ENCODE assay signal across 8 cellular contexts in the genomic region with DNA sequence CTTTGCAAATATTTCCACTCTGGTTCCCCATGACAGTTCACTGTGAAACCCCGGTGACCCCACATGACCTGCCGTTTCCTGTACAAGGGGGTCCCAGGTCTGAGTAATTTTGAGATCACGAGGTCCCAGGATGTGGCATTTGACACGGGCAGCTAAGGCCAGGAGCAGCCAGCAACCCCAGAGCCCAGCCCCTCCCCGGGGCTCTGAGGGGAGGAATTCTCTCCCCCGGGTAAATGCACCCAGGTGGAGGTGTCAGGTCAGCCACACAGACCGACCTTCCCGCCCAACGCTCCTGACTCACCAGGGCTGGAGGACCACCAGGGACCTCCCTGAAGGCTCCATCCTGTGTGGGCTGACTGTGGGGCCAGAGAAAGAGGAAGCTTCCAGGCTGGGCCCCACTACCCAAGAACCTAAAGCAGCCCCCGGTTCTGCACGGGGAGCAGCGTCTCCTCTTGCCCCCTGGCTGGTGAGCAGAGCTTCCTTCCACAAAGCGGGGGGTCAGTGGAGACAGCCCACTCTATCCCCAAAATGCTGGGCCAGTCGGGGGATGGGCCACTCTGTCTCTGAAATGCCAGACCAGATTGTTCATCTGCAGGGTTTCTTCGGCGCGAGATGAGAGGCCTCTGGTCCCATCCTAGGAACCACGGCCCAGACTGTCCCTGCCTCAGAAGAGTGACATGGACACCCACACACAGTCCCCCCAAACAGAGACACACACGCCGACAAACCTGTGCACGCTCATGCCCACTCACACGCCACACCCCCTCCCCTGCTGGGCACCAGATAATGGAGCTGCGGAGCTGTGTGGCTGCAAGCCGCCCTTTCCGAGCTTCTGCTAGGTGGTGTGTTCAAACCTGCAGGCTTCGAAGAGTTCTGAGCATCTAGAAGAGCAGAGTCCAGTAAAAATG. TPM values are rescaled to one million over a fixed set of nuclear protein-coding genes. Genes with fewer than 3 reads are reported as not detected.
DNase-seq lines count a peak whose midpoint lies in the region; ATAC-seq and TF ChIP-seq lines count a peak whose summit lies in the region.

No MANE protein-coding gene starts in this region.

- no peaks in the 10 kb centered on the region for H3K27me3 Mint-ChIP-seq in CD8-positive, alpha-beta T cell (ENCODE audit: low read depth)
- H3K27me3 Mint-ChIP-seq in T-helper 17 cell = peaks cover 4% of the 10 kb centered on the region

- H3K4me3 ChIP-seq in CD8-positive, alpha-beta T cell (ENCODE audit: low read depth, low read length) = no peak overlapping the region

- no peaks in the 10 kb centered on the region for H3K9me3 ChIP-seq in CD8-positive, alpha-beta T cell (ENCODE audit: low read length)
- H3K9me3 ChIP-seq in T-helper 17 cell (ENCODE audit: control insufficient read depth, low read length, poor library complexity, severe bottlenecking) = no peaks in the 10 kb centered on the region

- no peaks in the 10 kb centered on the region for H3K9me3 Mint-ChIP-seq in CD8-positive, alpha-beta T cell

- CTCF ChIA-PET in CD8-positive, alpha-beta T cell (lab: Charles Lee) = interaction anchor here (1.6 to 2.4 kb wide), 2 partner anchors 119 to 189 kb away, joined by 7 to 12 read pairs; no protein-coding TSS in a partner anchor

- ATAC-seq in CD8-positive, alpha-beta T cell = peak; percentile 35
- ATAC-seq in GM21717 (IDR thresholded peaks at IDR 0.05; ENCODE audit: unreplicated experiment) (peak; percentile 37), T-helper 17 cell (peak; percentile 14), GM21515 (IDR thresholded peaks at IDR 0.05; ENCODE audit: unreplicated experiment) (no peak)

- H3K4me1 ChIP-seq in CD8-positive, alpha-beta T cell (ENCODE audit: insufficient read depth, low read length) = peaks cover 38% of the 10 kb centered on the region

- POLR2A ChIA-PET in CD8-positive, alpha-beta T cell (lab: Charles Lee) = interaction anchor here (1.5 kb wide), 1 partner anchor 16 kb away, joined by 3 read pairs; no protein-coding TSS in a partner anchor

- peak overlapping the region; percentile 68 for H3K27ac Mint-ChIP-seq in CD8-positive, alpha-beta T cell
- H3K27ac Mint-ChIP-seq in T-helper 17 cell = peak overlapping the region; percentile 80

- DNase-seq in CD8-positive, alpha-beta T cell = peak in 4 of 7 experiments; percentile 26 to 56 (median 44)
- no peak for DNase-seq in T-helper 17 cell
- no peak for DNase-seq in iPS-NIHi7 (ENCODE audit: extremely low spot score)
- no peak for DNase-seq in DMS153 treated with DMSO at 0.1 percent for 48 hours (lab: John Stamatoyannopoulos, UW; ENCODE audit: unreplicated experiment)
- DNase-seq in NCI-H2107 treated with DMSO at 0.1 percent for 48 hours (lab: John Stamatoyannopoulos, UW; ENCODE audit: unreplicated experiment) = no peak

- H3K27ac ChIP-seq in CD8-positive, alpha-beta T cell (ENCODE audit: low read depth, low read length) = no peak overlapping the region
- peak overlapping the region; percentile 30 for H3K27ac ChIP-seq in layer of hippocampus (ENCODE audit: low read depth, low read length)

- H3K36me3 Mint-ChIP-seq in CD8-positive, alpha-beta T cell = no peaks in the 10 kb centered on the region
- no peaks in the 10 kb centered on the region for H3K36me3 Mint-ChIP-seq in T-helper 17 cell (ENCODE audit: low read depth)

- no peaks in the 10 kb centered on the region for H3K27me3 ChIP-seq in CD8-positive, alpha-beta T cell (ENCODE audit: insufficient read depth, low read length)
- H3K27me3 ChIP-seq in layer of hippocampus (ENCODE audit: control insufficient read depth, insufficient read depth, low read length) = no peaks in the 10 kb centered on the region

- no peaks in the 10 kb centered on the region for H3K36me3 ChIP-seq in CD8-positive, alpha-beta T cell (ENCODE audit: insufficient read depth, low read length)

- peaks cover 31% of the 10 kb centered on the region for H3K4me1 Mint-ChIP-seq in CD8-positive, alpha-beta T cell (ENCODE audit: low read depth)
- H3K4me1 Mint-ChIP-seq in T-helper 17 cell = peaks cover 18% of the 10 kb centered on the region

- intact Hi-C loops in CD8-positive, alpha-beta T cell (cut with DNase I, micrococcal nuclease) = loop anchor here (5.0 kb wide), 2 partner anchors 212 to 317 kb away; partner anchors contain the start of genes ADRM1 (in 1 of the 2) and CABLES2 (in 1 of the 2)

- TF ChIP-seq CTCF in CD8-positive, alpha-beta T cell (IDR thresholded peaks at IDR 0.05) = no peak

- peak overlapping the region; percentile 15 for H3K4me3 Mint-ChIP-seq in CD8-positive, alpha-beta T cell
- H3K4me3 Mint-ChIP-seq in T-helper 17 cell = peak overlapping the region; percentile 47

RNA-seq across cellular contexts. Expression of gene SLCO4A1, which starts 23.4 kb away (rescaled TPM):
- total RNA-seq in CD8-positive, alpha-beta T cell = 1 to 10 TPM; 4.5 to 4.7 TPM
- 1 to 10 TPM; 1.9 TPM for total RNA-seq in T-helper 17 cell

Comparison
In these comparisons a context has a peak if more than half of its experiments do, and no peak if none do; other contexts are left out.
1. DNase-seq: peak in CD8-positive, alpha-beta T cell (4 of 7); none in T-helper 17 cell (0 of 3), iPS-NIHi7 (single experiment), DMS153 treated with DMSO at 0.1 percent for 48 hours (single experiment) and NCI-H2107 treated with DMSO at 0.1 percent for 48 hours (single experiment).